ENCODE assay signal across 1 cellular context in the genomic region with DNA sequence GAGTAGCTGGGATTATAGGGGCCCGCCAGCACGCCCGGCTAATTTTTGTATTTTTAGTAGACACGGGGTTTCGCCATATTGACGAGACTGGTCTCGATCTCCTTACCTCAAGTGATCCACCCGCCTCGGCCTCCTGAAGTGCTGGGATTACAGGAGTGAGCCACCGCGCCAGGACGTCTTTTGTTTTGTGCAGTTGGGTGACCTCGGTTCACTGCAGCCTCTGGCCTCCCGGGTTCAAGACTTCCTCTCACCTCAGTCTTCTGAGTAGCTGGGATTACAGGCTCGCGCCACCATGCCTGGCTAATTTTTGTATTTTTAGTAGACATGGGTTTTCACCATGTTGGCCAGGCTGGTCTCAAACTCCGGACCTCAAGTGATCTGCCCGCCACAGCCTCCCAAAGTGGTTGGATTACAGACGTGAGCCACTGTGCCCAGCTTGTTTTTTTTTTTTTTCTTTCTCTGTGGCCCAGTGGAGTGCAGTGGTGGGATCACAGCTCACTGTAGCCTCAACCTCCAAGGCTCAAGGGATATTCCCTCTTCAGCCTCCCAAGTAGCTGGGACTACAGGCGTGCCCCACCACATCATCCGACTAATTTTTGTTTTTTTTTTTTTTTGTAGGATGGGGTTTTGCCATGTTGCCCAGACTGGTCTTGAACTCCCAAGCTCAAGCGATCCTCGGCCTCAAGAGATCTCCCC.
TF ChIP-seq lines count a peak whose summit lies in the region.

No MANE protein-coding gene starts in this region.

TF ChIP-seq in HEK293T, 16 proteins besides CTCF, POLR2A, EP300 and RAD21:
- TF ChIP-seq ZNF384 (IDR thresholded peaks at IDR 0.05): peak; percentile 28; the same call in 1 of the 2 replicates
